In genomic region chr17:45453225-45453534, GRCh38 we compare ENCODE assay signal across 8 cellular contexts. TPM values are rescaled to one million over a fixed set of nuclear protein-coding genes. Genes with fewer than 3 reads are reported as not detected.
DNase-seq lines count a peak whose midpoint lies in the region; ATAC-seq and TF ChIP-seq lines count a peak whose summit lies in the region.
"Not testable (repeated sequence)": the region's sequence is repeated elsewhere in the genome, so short reads cannot be mapped to it uniquely, and the experiment has no call there.

No MANE protein-coding gene starts in this region.

- H3K27me3 Mint-ChIP-seq in activated B cell treated with CpG ODN at 0.5 μM for 24 hours, result not testable (repeated sequence)

- H3K79me2 ChIP-seq in KMS-11 (ENCODE audit: insufficient read depth, low read depth); Loucy (ENCODE audit: insufficient read depth, low read length); OCI-LY1 (ENCODE audit: insufficient read depth, low read length): not testable (repeated sequence)

- peaks cover 20% of the 10 kb centered on the region for H3K4me1 Mint-ChIP-seq in activated B cell treated with CpG ODN at 0.5 μM for 24 hours

- H2AFZ ChIP-seq in KMS-11 (ENCODE audit: low read depth); Loucy (ENCODE audit: low read length); OCI-LY1 (ENCODE audit: low read length): not testable (repeated sequence)

- peaks cover 0 to 51% (median 0%) of the 10 kb centered on the region in 11 experiments; a peak in 6 of 22 replicates for H4K20me1 ChIP-seq in BLaER1 treated with 17β-estradiol and CSF1 and Interleukin-3, amounts not matched to agents 10 nM and 100 nM
- H4K20me1 ChIP-seq in KMS-11 (ENCODE audit: insufficient read depth); Loucy (ENCODE audit: insufficient read depth, low read length, poor library complexity, severe bottlenecking); OCI-LY1 (ENCODE audit: insufficient read depth, low read length): not testable (repeated sequence)

- not testable (repeated sequence) for H3K27me3 ChIP-seq in BLaER1 treated with 17β-estradiol and CSF1 and Interleukin-3, amounts not matched to agents 10 nM and 100 nM; KMS-11 (ENCODE audit: insufficient read depth, low read depth); Loucy (ENCODE audit: insufficient read depth, low read length, poor library complexity, severe bottlenecking); OCI-LY1 (ENCODE audit: insufficient read depth, low read length); spleen (replicated peaks in 1 of 7)

- H3K36me3 Mint-ChIP-seq in activated B cell treated with CpG ODN at 0.5 μM for 24 hours (ENCODE audit: low read depth), result peaks cover 38% of the 10 kb centered on the region

- H3K4me2 ChIP-seq in BLaER1 treated with 17β-estradiol and CSF1 and Interleukin-3, amounts not matched to agents 10 nM and 100 nM, result peak overlapping the region; percentile 19 to 83 (median 70); a peak in 20 of 22 replicates
- H3K4me2 ChIP-seq in KMS-11 (peak overlapping the region; percentile 74), Loucy (ENCODE audit: low read depth, low read length, poor library complexity, severe bottlenecking) (peak overlapping the region; percentile 51), OCI-LY1 (ENCODE audit: low read length) (peak overlapping the region; percentile 86)

- not testable (repeated sequence) for H3F3A ChIP-seq in Loucy (ENCODE audit: low read depth); OCI-LY1 (ENCODE audit: insufficient read depth, low read length)

- WGBS in spleen, 5 donors, result 46 to 83% (median 79%) methylated on average over 2 to 4 of the region's 7 CpGs

- POLR2A ChIA-PET in activated B cell treated with CpG ODN at 0.5 μM for 24 hours (lab: Charles Lee), result not testable (repeated sequence)

- not testable (repeated sequence) for DNase-seq in activated B cell treated with CpG ODN at 0.5 μM for 24 hours
- DNase-seq in head of caudate nucleus (peak; percentile 30 to 89 (median 72)), islet precursor cell (peak; percentile 37), spleen (peak; percentile 56)

- peaks cover 12 to 95% (median 87%) of the 10 kb centered on the region in 10 experiments; a peak in 18 of 20 replicates for H3K4me1 ChIP-seq in BLaER1 treated with 17β-estradiol and CSF1 and Interleukin-3, amounts not matched to agents 10 nM and 100 nM
- H3K4me1 ChIP-seq in KMS-11 (ENCODE audit: low read depth, poor library complexity, severe bottlenecking) (peaks cover 42% of the 10 kb centered on the region), OCI-LY1 (ENCODE audit: insufficient read depth, low read length, severe bottlenecking) (peaks cover 34% of the 10 kb centered on the region), spleen (peaks cover 0 to 18% (median 4%) of the 10 kb centered on the region in 6 donors)
- not testable (repeated sequence) for H3K4me1 ChIP-seq in Loucy (ENCODE audit: insufficient read depth, low read length, poor library complexity, severe bottlenecking)

- H3K9me2 ChIP-seq in Loucy (replicated peaks; ENCODE audit: low read depth, low read length); OCI-LY1 (ENCODE audit: low read depth, low read length): not testable (repeated sequence)

- peak overlapping the region in 7 of 11 experiments; percentile 53 to 98 (median 87); a peak in 12 of 22 replicates for H3K27ac ChIP-seq in BLaER1 treated with 17β-estradiol and CSF1 and Interleukin-3, amounts not matched to agents 10 nM and 100 nM
- H3K27ac ChIP-seq in KMS-11 (peak overlapping the region; percentile 66), OCI-LY1 (ENCODE audit: low read depth, low read length, poor library complexity, severe bottlenecking) (peak overlapping the region; percentile 92)
- H3K27ac ChIP-seq in spleen, result not testable (repeated sequence)

- not testable (repeated sequence) for H3K9me3 ChIP-seq in BLaER1 treated with 17β-estradiol and CSF1 and Interleukin-3, amounts not matched to agents 10 nM and 100 nM (replicated peaks in 1 of 11); Loucy (ENCODE audit: insufficient read depth, low read depth, low read length); OCI-LY1 (ENCODE audit: low read length); spleen

- CTCF ChIA-PET in activated B cell treated with CpG ODN at 0.5 μM for 24 hours (lab: Charles Lee), result not testable (repeated sequence)

- H3K27ac Mint-ChIP-seq in activated B cell treated with CpG ODN at 0.5 μM for 24 hours, result not testable (repeated sequence)

- not testable (repeated sequence) for H3K4me3 Mint-ChIP-seq in activated B cell treated with CpG ODN at 0.5 μM for 24 hours

- intact Hi-C loops in activated B cell treated with CpG ODN at 0.5 μM for 24 hours (cut with micrococcal nuclease); head of caudate nucleus (cut with DNase I); spleen (cut with DNase I; ENCODE audit: low total_unique reads): not testable (repeated sequence)

- TF ChIP-seq POLR2A in spleen (IDR thresholded peaks at IDR 0.05), result not testable (repeated sequence)

- peak overlapping the region in 7 of 11 experiments; percentile 47 to 80 (median 76); a peak in 12 of 22 replicates for H3K9ac ChIP-seq in BLaER1 treated with 17β-estradiol and CSF1 and Interleukin-3, amounts not matched to agents 10 nM and 100 nM
- H3K9ac ChIP-seq in KMS-11, result not testable (repeated sequence)
- H3K9ac ChIP-seq in Loucy (ENCODE audit: low read depth, low read length, poor library complexity, severe bottlenecking) (peak overlapping the region; percentile 58), OCI-LY1 (ENCODE audit: low read length) (peak overlapping the region; percentile 73)

- H3K4me3 ChIP-seq in BLaER1 treated with 17β-estradiol and CSF1 and Interleukin-3, amounts not matched to agents 10 nM and 100 nM, result peak overlapping the region in 4 of 10 experiments; percentile 7 to 46 (median 37); a peak in 5 of 20 replicates
- H3K4me3 ChIP-seq in KMS-11 (IDR thresholded peaks at IDR 0.05; ENCODE audit: insufficient read depth, low read depth, low read length); spleen: not testable (repeated sequence)
- H3K4me3 ChIP-seq in Loucy (ENCODE audit: low read length, poor library complexity, severe bottlenecking), result peak overlapping the region; percentile 48
- H3K4me3 ChIP-seq in OCI-LY1 (ENCODE audit: low read depth, low read length, poor library complexity, severe bottlenecking), result peak overlapping the region; percentile 66

- peaks cover 7 to 52% (median 16%) of the 10 kb centered on the region in 11 experiments; a peak in 14 of 22 replicates for H3K36me3 ChIP-seq in BLaER1 treated with 17β-estradiol and CSF1 and Interleukin-3, amounts not matched to agents 10 nM and 100 nM
- not testable (repeated sequence) for H3K36me3 ChIP-seq in KMS-11 (ENCODE audit: insufficient read depth); Loucy (ENCODE audit: insufficient read depth, low read length); OCI-LY1 (ENCODE audit: insufficient read depth, low read length)
- H3K36me3 ChIP-seq in spleen, result peaks cover 0 to 90% (median 11%) of the 10 kb centered on the region in 6 donors

- H3K9me3 Mint-ChIP-seq in activated B cell treated with CpG ODN at 0.5 μM for 24 hours, result not testable (repeated sequence)

- peak; percentile 14 for ATAC-seq in activated B cell treated with CpG ODN at 0.5 μM for 24 hours (ENCODE audit: low read depth)

- not testable (repeated sequence) for TF ChIP-seq CTCF in KMS-11 (conservative IDR thresholded peaks at IDR 0.05; ENCODE audit: low read depth, low read length); Loucy (conservative IDR thresholded peaks at IDR 0.05; ENCODE audit: low read length); OCI-LY1 (IDR thresholded peaks at IDR 0.05; ENCODE audit: low read length); activated B cell treated with CpG ODN at 0.5 μM for 24 hours (IDR thresholded peaks at IDR 0.05); spleen (IDR thresholded peaks at IDR 0.05 in 8 of 11, conservative IDR thresholded peaks at IDR 0.05 in 3 of 11)

RNA-seq across cellular contexts. Expression of gene ARHGAP27, which starts 20.5 kb away (rescaled TPM):
- total RNA-seq in activated B cell treated with CpG ODN at 0.5 μM for 24 hours, result 64.5 and 75.7 TPM in 2 replicates
- total RNA-seq in spleen, result 100 to 1,000 TPM in 6 of 7 donors, 10 to 100 TPM in 1; 97.8 to 151 (median 129) TPM
- polyA plus RNA-seq in spleen, result 100 to 1,000 TPM in 1 of 3 donors, 10 to 100 TPM in 2; 43.6 to 103 (median 73.1) TPM

RNA-seq across cellular contexts. Expression of gene PLEKHM1, which starts 37.3 kb away (rescaled TPM):
- total RNA-seq in activated B cell treated with CpG ODN at 0.5 μM for 24 hours (44.1 and 62.4 TPM in 2 replicates), spleen (100 to 1,000 TPM in 3 of 7 donors, 10 to 100 TPM in 4; 66.1 to 121 (median 84.9) TPM)
- 10 to 100 TPM in 2 of 3 donors, 1 to 10 TPM in 1; 7.4 to 19.3 (median 12.4) TPM for polyA plus RNA-seq in spleen
